In genomic region chr6:91654844-91655192, GRCh38 we compare ENCODE assay signal across 21 cellular contexts.
A peak's percentile ranks its signal among the peaks of the same experiment; 100 is the strongest.
DNase-seq lines count a peak whose midpoint lies in the region; ATAC-seq and TF ChIP-seq lines count a peak whose summit lies in the region.
"Had no signal": no experiment of that assay in that cellular context is flagged by ENCODE, and none has a peak within 500 bp of the region (broad histone marks: within the 10 kb centered on the region; RNA-seq: fewer than 3 reads in every experiment).

No MANE protein-coding gene starts in this region.

- peaks cover 32 to 34% of the 10 kb centered on the region in 2 experiments for H3K4me1 Mint-ChIP-seq in H9

- DNase-seq in NCI-H2107 treated with DMSO at 0.1 percent for 48 hours (lab: John Stamatoyannopoulos, UW; ENCODE audit: unreplicated experiment) (peak; percentile 18), NCI-H2107 (lab: John Stamatoyannopoulos, UW) (no peak), H9 (no peak), NCI-H2227 treated with DMSO at 0.1 percent for 48 hours (lab: John Stamatoyannopoulos, UW) (peak; percentile 24), GF-D8 (lab: John Stamatoyannopoulos, UW) (no peak)
- no peak for DNase-seq in activated naive CD4-positive, alpha-beta T cell treated with anti-CD3 and anti-CD28 coated beads, Interleukin-2, amount 50 U/mL, for 72 hours (ENCODE audit: low spot score in 2 of 2)
- DNase-seq: BE2C, DMS79 treated with DMSO at 0.1 percent for 48 hours, HCEC 1CT, KG1, NCI-H187, NCI-H524 treated with DMSO at 0.1 percent for 48 hours, SHP77 treated with DMSO at 0.1 percent for 48 hours, SW 1271, T-helper 2 cell had no signal

- no peak for TF ChIP-seq CTCF in H9 (conservative IDR thresholded peaks at IDR 0.05)

- no peak overlapping the region for H2BK15ac ChIP-seq in H9 (ENCODE audit: low read depth, low read length)

- H3K27me3 ChIP-seq in H9 (ENCODE audit: insufficient read depth, low read length) (no peaks in the 10 kb centered on the region), iPS-20b (ENCODE audit: insufficient read depth, low read length) (no peaks in the 10 kb centered on the region)
- H3K27me3 ChIP-seq: BE2C had no signal

- H3K4me2 ChIP-seq in H9 (ENCODE audit: insufficient read depth, insufficient read length, low read length), result peak overlapping the region; percentile 76

- H4K8ac ChIP-seq in H9 (replicated peaks; ENCODE audit: insufficient read length, low read depth, low read length), result no peak overlapping the region

- ATAC-seq in HG03045 (IDR thresholded peaks at IDR 0.05; ENCODE audit: unreplicated experiment), result no peak
- no peak for ATAC-seq in activated naive CD4-positive, alpha-beta T cell treated with anti-CD3 and anti-CD28 coated beads, Interleukin-2, amount 50 U/mL, for 72 hours

- H3K36me3 Mint-ChIP-seq in H9 (ENCODE audit: insufficient read depth in 1 of 3, low read depth in 3 of 3), result no peaks in the 10 kb centered on the region
- no peaks in the 10 kb centered on the region for H3K36me3 Mint-ChIP-seq in activated naive CD4-positive, alpha-beta T cell treated with anti-CD3 and anti-CD28 coated beads, Interleukin-2, amount 50 U/mL, for 72 hours

- H3K9ac ChIP-seq in H9 (ENCODE audit: extremely low read depth, insufficient read length, low read length) (no peak overlapping the region), iPS-20b (ENCODE audit: low read depth, low read length) (peak overlapping the region; percentile 44; the same call in 1 of the 2 replicates)

- H3K23ac ChIP-seq in H9 (ENCODE audit: insufficient read length, low read depth, low read length), result no peak overlapping the region

- H3K4ac ChIP-seq in H9 (ENCODE audit: low read depth, low read length), result no peak overlapping the region

- no peak overlapping the region for H4K5ac ChIP-seq in H9 (ENCODE audit: insufficient read length, low read depth, low read length)

- H3K23me2 ChIP-seq in H9 (ENCODE audit: insufficient read length, low read depth, low read length, poor library complexity, severe bottlenecking), result no peaks in the 10 kb centered on the region

- H4K20me1 ChIP-seq in H9 (ENCODE audit: control insufficient read depth, insufficient read depth, insufficient read length), result no peaks in the 10 kb centered on the region

- H3K79me2 ChIP-seq in H9 (ENCODE audit: insufficient read depth, low read length), result no peaks in the 10 kb centered on the region

- H3K27me3 Mint-ChIP-seq in H9 (ENCODE audit: low read depth), result no peaks in the 10 kb centered on the region

- H3K79me1 ChIP-seq in H9 (ENCODE audit: insufficient read depth, low read depth, low read length, poor library complexity, severe bottlenecking), result no peaks in the 10 kb centered on the region

- no peak overlapping the region for H2AFZ ChIP-seq in H9 (ENCODE audit: low read length)

- H2BK120ac ChIP-seq in H9 (ENCODE audit: low read depth, low read length, poor library complexity, severe bottlenecking), result no peak overlapping the region

- peaks cover 6% of the 10 kb centered on the region; the same call in 1 of the 2 replicates for H3K4me1 ChIP-seq in H9 (ENCODE audit: insufficient read depth, low read length)
- H3K4me1 ChIP-seq in iPS-20b (ENCODE audit: insufficient read depth, low read length), result peaks cover 15% of the 10 kb centered on the region; the same call in 1 of the 2 replicates
- H3K4me1 ChIP-seq: BE2C had no signal

- H3K9me3 Mint-ChIP-seq in H9, result no peaks in the 10 kb centered on the region; a peak in 1 of 5 replicates
- peaks cover 4 to 5% of the 10 kb centered on the region in 2 donors for H3K9me3 Mint-ChIP-seq in activated naive CD4-positive, alpha-beta T cell treated with anti-CD3 and anti-CD28 coated beads, Interleukin-2, amount 50 U/mL, for 72 hours

- H3K4me3 Mint-ChIP-seq in H9, result 0 out of 5 replicates have a peak overlapping the region, but pooled peaks of 1 of the 2 experiments have one; percentile 54

- no peak overlapping the region for H3K14ac ChIP-seq in H9 (ENCODE audit: insufficient read depth, low read length)

- H4K91ac ChIP-seq in H9 (ENCODE audit: insufficient read length, low read depth, low read length), result no peak overlapping the region

- H2BK20ac ChIP-seq in H9 (ENCODE audit: low read depth, low read length, poor library complexity, severe bottlenecking), result no peak overlapping the region

- no peaks in the 10 kb centered on the region for H3K9me3 ChIP-seq in H9 (ENCODE audit: control insufficient read depth, low read depth, low read length)
- H3K9me3 ChIP-seq in iPS-20b (ENCODE audit: insufficient read depth, low read depth, low read length), result no peaks in the 10 kb centered on the region
- H3K9me3 ChIP-seq: BE2C had no signal

- no peak overlapping the region for H2BK5ac ChIP-seq in H9 (ENCODE audit: insufficient read length, low read length)

- H3T11ph ChIP-seq in H9 (ENCODE audit: low read length), result no peak overlapping the region

- peak overlapping the region; percentile 30; the same call in 1 of the 2 replicates for H3K4me3 ChIP-seq in iPS-20b (ENCODE audit: low read length)
- H3K4me3 ChIP-seq: GM12878, SK-N-MC had no signal

- H3K27ac Mint-ChIP-seq in H9, result 0 out of 7 replicates have a peak overlapping the region, but pooled peaks of 1 of the 3 experiments have one; percentile 92
- H3K27ac Mint-ChIP-seq in activated naive CD4-positive, alpha-beta T cell treated with anti-CD3 and anti-CD28 coated beads, Interleukin-2, amount 50 U/mL, for 72 hours, result no peak overlapping the region

- H2BK12ac ChIP-seq in H9 (ENCODE audit: insufficient read length, low read depth, low read length), result no peak overlapping the region

- no peak overlapping the region for H3K56ac ChIP-seq in H9 (ENCODE audit: insufficient read length, low read depth, low read length)

- H3K18ac ChIP-seq in H9 (ENCODE audit: insufficient read length, low read depth, low read length), result no peak overlapping the region

- no peak overlapping the region for H3K27ac ChIP-seq in H9 (ENCODE audit: insufficient read length, low read depth, low read length)
- no peak overlapping the region for H3K27ac ChIP-seq in iPS-20b (ENCODE audit: low read length)
- H3K27ac ChIP-seq: HL-60, RWPE1, SK-N-MC had no signal

- WGBS in H9 (ENCODE audit: extremely low coverage, insufficient read length, low lambda C conversion rate), result no CpG with 5 or more reads among the region's 6 CpGs

- H3K36me3 ChIP-seq in iPS-20b (ENCODE audit: insufficient read depth, low read depth, low read length), result no peaks in the 10 kb centered on the region
- H3K36me3 ChIP-seq: BE2C had no signal

- H2AK5ac ChIP-seq in H9 (ENCODE audit: insufficient read length, low read length), result no peak overlapping the region

Comparison
In these comparisons a context has a peak if more than half of its experiments do, and no peak if none do; other contexts are left out.
1. DNase-seq: peak in NCI-H2107 treated with DMSO at 0.1 percent for 48 hours (single experiment) and NCI-H2227 treated with DMSO at 0.1 percent for 48 hours (single experiment); none in NCI-H2107 (single experiment), H9 (single experiment), GF-D8 (single experiment) and activated naive CD4-positive, alpha-beta T cell treated with anti-CD3 and anti-CD28 coated beads, Interleukin-2, amount 50 U/mL, for 72 hours (0 of 2).